ENCODE assay signal across 8 cellular contexts in the genomic region with DNA sequence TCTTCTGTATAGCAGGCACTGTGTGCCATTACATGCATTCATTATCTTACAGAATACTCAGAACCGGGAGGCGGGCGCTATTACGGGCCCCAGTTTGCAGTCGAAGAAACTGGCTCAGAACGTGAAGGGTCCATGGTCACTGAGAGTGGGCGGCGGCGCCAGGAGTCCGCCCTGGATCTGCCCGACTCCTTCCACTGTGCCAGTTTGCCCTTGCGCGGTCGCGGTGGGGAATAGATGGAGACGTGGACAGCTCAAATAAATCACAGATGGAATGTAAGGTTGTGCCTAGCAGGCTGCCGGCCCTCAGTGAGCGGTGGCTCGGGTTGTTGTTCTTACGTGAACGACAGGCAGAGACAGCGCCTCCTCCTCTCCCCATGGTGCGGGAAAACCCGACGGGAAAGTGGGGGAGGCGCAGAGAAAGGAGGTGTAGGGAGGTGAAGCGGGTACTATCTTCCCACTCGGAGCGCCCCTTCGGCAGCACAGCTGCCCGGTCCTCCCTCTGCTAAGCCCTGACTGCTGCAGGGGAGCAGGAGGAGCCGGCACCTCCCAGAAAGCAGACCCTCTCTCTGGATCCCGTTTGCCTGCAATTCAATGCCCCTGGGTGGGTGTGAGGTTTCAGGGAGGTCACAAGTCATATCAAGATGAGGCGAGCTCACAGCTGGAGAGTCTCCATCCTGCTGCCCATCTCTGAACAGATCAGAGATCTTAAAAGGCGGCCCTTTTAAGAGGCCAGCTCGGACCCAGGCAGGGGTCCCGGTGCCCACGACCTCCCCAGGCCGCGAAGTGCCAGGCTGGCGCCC. TPM values are rescaled to one million over a fixed set of nuclear protein-coding genes. Genes with fewer than 3 reads are reported as not detected.
DNase-seq lines count a peak whose midpoint lies in the region; ATAC-seq and TF ChIP-seq lines count a peak whose summit lies in the region.

No MANE protein-coding gene starts in this region.

- TF ChIP-seq CTCF in uterus (IDR thresholded peaks at IDR 0.05): no peak

- H3K4me3 Mint-ChIP-seq in activated CD4-positive, alpha-beta T cell treated with anti-CD3 and anti-CD28 coated beads, Interleukin-2, amount 10 ng/mL, durations not matched to agents 24 days and 14 days: peak overlapping the region; percentile 80
- H3K4me3 Mint-ChIP-seq in naive thymus-derived CD8-positive, alpha-beta T cell: peak overlapping the region; percentile 82 to 94 (median 91)

- H3K9me3 ChIP-seq in HUES48 (ENCODE audit: control insufficient read depth, insufficient read depth, low read length): no peaks in the 10 kb centered on the region
- no peaks in the 10 kb centered on the region for H3K9me3 ChIP-seq in esophagus (ENCODE audit: control insufficient read depth in 2 of 2, insufficient read depth in 1 of 2, low read depth in 1 of 2, low read length in 1 of 2)
- no peaks in the 10 kb centered on the region for H3K9me3 ChIP-seq in uterus

- peaks cover 45% of the 10 kb centered on the region for H3K4me1 Mint-ChIP-seq in activated CD4-positive, alpha-beta T cell treated with anti-CD3 and anti-CD28 coated beads, Interleukin-2, amount 10 ng/mL, durations not matched to agents 24 days and 14 days
- H3K4me1 Mint-ChIP-seq in naive thymus-derived CD8-positive, alpha-beta T cell: peaks cover 19 to 50% (median 40%) of the 10 kb centered on the region in 4 donors

- peaks cover 20% of the 10 kb centered on the region for H3K4me1 ChIP-seq in HUES48 (ENCODE audit: control insufficient read depth, insufficient read depth, low read length)
- peaks cover 6 to 8% of the 10 kb centered on the region in 2 donors for H3K4me1 ChIP-seq in esophagus (ENCODE audit: control insufficient read depth in 2 of 2, insufficient read depth in 2 of 2, low read length in 1 of 2)
- peaks cover 0 to 7% of the 10 kb centered on the region in 2 donors for H3K4me1 ChIP-seq in uterus

- POLR2A ChIA-PET in naive thymus-derived CD8-positive, alpha-beta T cell (lab: Charles Lee): interaction anchor here (0.5 to 3.9 kb wide), 21 partner anchors 23 to 338 kb away, joined by 3 to 15 read pairs (median 4); a partner anchor contains a TSS

- peaks cover 4% of the 10 kb centered on the region for H3K36me3 Mint-ChIP-seq in activated CD4-positive, alpha-beta T cell treated with anti-CD3 and anti-CD28 coated beads, Interleukin-2, amount 10 ng/mL, durations not matched to agents 24 days and 14 days (ENCODE audit: low read depth)
- no peaks in the 10 kb centered on the region for H3K36me3 Mint-ChIP-seq in naive thymus-derived CD8-positive, alpha-beta T cell

- H3K27ac Mint-ChIP-seq in activated CD4-positive, alpha-beta T cell treated with anti-CD3 and anti-CD28 coated beads, Interleukin-2, amount 10 ng/mL, durations not matched to agents 24 days and 14 days: peak overlapping the region; percentile 77
- H3K27ac Mint-ChIP-seq in naive thymus-derived CD8-positive, alpha-beta T cell: peak overlapping the region; percentile 32 to 93 (median 90)

- H3K4me3 ChIP-seq in HUES48 (ENCODE audit: low read depth, low read length) (peak overlapping the region; percentile 49), esophagus (ENCODE audit: low read depth in 1 of 2, low read length in 2 of 2) (peak overlapping the region; percentile 28 to 41), uterus (peak overlapping the region; percentile 27 to 31)

- peak; percentile 12 to 14 for ATAC-seq in naive thymus-derived CD8-positive, alpha-beta T cell
- ATAC-seq in GM18498 (IDR thresholded peaks at IDR 0.05; ENCODE audit: unreplicated experiment) (no peak), HG03039 (IDR thresholded peaks at IDR 0.05; ENCODE audit: unreplicated experiment) (no peak)

- DNase-seq in CD1c-positive myeloid dendritic cell (ENCODE audit: extremely low spot score) (peak; percentile 5), uterus (no peak)
- peak; percentile 73 for DNase-seq in activated CD4-positive, alpha-beta T cell treated with anti-CD3 and anti-CD28 coated beads, Interleukin-2, amount 10 ng/mL, durations not matched to agents 24 days and 14 days
- DNase-seq in naive thymus-derived CD8-positive, alpha-beta T cell: peak in 4 of 10 donors; percentile 19 to 47 (median 36)

- peaks cover 59% of the 10 kb centered on the region for H3K27me3 ChIP-seq in HUES48 (ENCODE audit: control insufficient read depth, insufficient read depth, low read length)
- no peaks in the 10 kb centered on the region for H3K27me3 ChIP-seq in esophagus (ENCODE audit: control insufficient read depth in 1 of 2, insufficient read depth in 2 of 2, low read length in 2 of 2)
- peaks cover 0 to 7% of the 10 kb centered on the region in 2 donors for H3K27me3 ChIP-seq in uterus

- intact Hi-C loops in activated CD4-positive, alpha-beta T cell treated with anti-CD3 and anti-CD28 coated beads, Interleukin-2, amount 10 ng/mL, durations not matched to agents 24 days and 14 days (cut with micrococcal nuclease): loop anchor here (1.0 to 2.0 kb wide), 5 partner anchors 22 to 163 kb away; a partner anchor contains a TSS
- intact Hi-C loops in uterus (cut with DNase I; ENCODE audit: low total_unique reads): loop anchor here (10.0 kb wide), 1 partner anchor 161 kb away; no protein-coding TSS in a partner anchor

- TF ChIP-seq POLR2A in uterus (IDR thresholded peaks at IDR 0.05): no peak

- no peak overlapping the region for H3K9ac ChIP-seq in HUES48 (ENCODE audit: low read depth, low read length)

- H3K36me3 ChIP-seq in HUES48 (ENCODE audit: control insufficient read depth, insufficient read depth, low read length): no peaks in the 10 kb centered on the region
- no peaks in the 10 kb centered on the region for H3K36me3 ChIP-seq in esophagus (ENCODE audit: control insufficient read depth in 2 of 2, insufficient read depth in 2 of 2, low read length in 1 of 2)
- H3K36me3 ChIP-seq in uterus: no peaks in the 10 kb centered on the region

- H3K27ac ChIP-seq in HUES48 (ENCODE audit: low read depth, low read length): no peak overlapping the region
- H3K27ac ChIP-seq in esophagus (ENCODE audit: low read depth in 2 of 2, low read length in 1 of 2): no peak overlapping the region
- no peak overlapping the region for H3K27ac ChIP-seq in uterus

- no peaks in the 10 kb centered on the region for H3K9me3 Mint-ChIP-seq in activated CD4-positive, alpha-beta T cell treated with anti-CD3 and anti-CD28 coated beads, Interleukin-2, amount 10 ng/mL, durations not matched to agents 24 days and 14 days
- H3K9me3 Mint-ChIP-seq in naive thymus-derived CD8-positive, alpha-beta T cell: no peaks in the 10 kb centered on the region

- H3K27me3 Mint-ChIP-seq in activated CD4-positive, alpha-beta T cell treated with anti-CD3 and anti-CD28 coated beads, Interleukin-2, amount 10 ng/mL, durations not matched to agents 24 days and 14 days: peaks cover 24% of the 10 kb centered on the region
- H3K27me3 Mint-ChIP-seq in naive thymus-derived CD8-positive, alpha-beta T cell: peaks cover 0 to 11% (median 6%) of the 10 kb centered on the region in 5 donors

- 3 to 4% methylated on average over 41 of the region's 41 CpGs for whole genome bisulfite sequencing in esophagus, 2 donors

RNA-seq across cellular contexts. Expression of a gene that starts 1.1 kb away (rescaled TPM):
- 14.5 and 14.6 TPM in 2 replicates for total RNA-seq in activated CD4-positive, alpha-beta T cell treated with anti-CD3 and anti-CD28 coated beads, Interleukin-2, amount 10 ng/mL, durations not matched to agents 24 days and 14 days
- 1 to 10 TPM in 1 of 2 donors, under 1 TPM in 1; 0.54 to 1.3 TPM for polyA plus RNA-seq in esophagus
- total RNA-seq in naive thymus-derived CD8-positive, alpha-beta T cell: 1 to 10 TPM; 5.2 to 6.3 TPM
- polyA plus RNA-seq in naive thymus-derived CD8-positive, alpha-beta T cell: under 1 TPM; 0.73 to 0.83 (median 0.76) TPM
- total RNA-seq in uterus: 10 to 100 TPM in 1 of 4 donors, 1 to 10 TPM in 3; 2.0 to 27.0 (median 4.8) TPM

RNA-seq across cellular contexts. Expression of a gene that starts 57.5 kb away (rescaled TPM):
- total RNA-seq in activated CD4-positive, alpha-beta T cell treated with anti-CD3 and anti-CD28 coated beads, Interleukin-2, amount 10 ng/mL, durations not matched to agents 24 days and 14 days: 156 and 157 TPM in 2 replicates
- 10 to 100 TPM in 1 of 2 donors, 1 to 10 TPM in 1; 9.1 to 14.2 TPM for polyA plus RNA-seq in esophagus
- 100 to 1,000 TPM; 154 to 160 TPM for total RNA-seq in naive thymus-derived CD8-positive, alpha-beta T cell
- polyA plus RNA-seq in naive thymus-derived CD8-positive, alpha-beta T cell: 100 to 1,000 TPM; 297 to 506 (median 298) TPM
- 10 to 100 TPM; 11.1 to 24.8 (median 18.6) TPM for total RNA-seq in uterus

RNA-seq across cellular contexts. Expression of a gene that starts 58.0 kb away (rescaled TPM):
- total RNA-seq in activated CD4-positive, alpha-beta T cell treated with anti-CD3 and anti-CD28 coated beads, Interleukin-2, amount 10 ng/mL, durations not matched to agents 24 days and 14 days: 50.4 and 50.8 TPM in 2 replicates
- 10 to 100 TPM; 14.4 to 18.7 TPM for polyA plus RNA-seq in esophagus
- total RNA-seq in naive thymus-derived CD8-positive, alpha-beta T cell: 10 to 100 TPM; 18.3 to 19.7 TPM
- polyA plus RNA-seq in naive thymus-derived CD8-positive, alpha-beta T cell: 10 to 100 TPM; 20.8 to 23.6 (median 23.0) TPM
- 10 to 100 TPM; 17.9 to 79.1 (median 56.2) TPM for total RNA-seq in uterus

Comparison
In these comparisons a context has a peak if more than half of its experiments do, and no peak if none do; other contexts are left out.
1. DNase-seq: peak in CD1c-positive myeloid dendritic cell (single experiment) and activated CD4-positive, alpha-beta T cell treated with anti-CD3 and anti-CD28 coated beads, Interleukin-2, amount 10 ng/mL, durations not matched to agents 24 days and 14 days (single experiment); none in uterus (0 of 2).
2. ATAC-seq: peak in naive thymus-derived CD8-positive, alpha-beta T cell (2 of 2); none in GM18498 (single experiment) and HG03039 (single experiment).
3. Peak in every context shown above with its lines, with median percentiles within 50 percentile points of each other: H3K4me3 ChIP-seq.